In the genomic region with DNA sequence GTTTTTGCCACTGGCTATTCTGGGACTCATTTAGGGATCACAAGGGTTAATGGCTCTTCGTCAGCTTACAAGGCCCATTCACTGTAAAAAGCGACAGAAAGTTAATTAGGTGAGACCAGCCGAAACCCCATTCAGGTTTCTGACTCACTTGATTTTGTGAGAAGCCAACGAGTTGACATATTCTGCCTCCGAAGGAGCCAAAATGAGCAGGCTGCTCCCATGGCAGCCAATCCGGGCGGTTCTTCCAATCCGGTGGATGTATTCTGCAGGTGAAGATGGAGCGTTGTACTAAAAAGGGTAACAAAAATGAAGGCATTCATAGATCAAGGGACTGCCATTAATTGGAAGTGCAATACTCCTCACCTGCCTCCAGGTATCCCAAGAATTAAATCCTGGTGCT, we compare ENCODE assay signal across 18 cellular contexts. TPM values are rescaled to one million over a fixed set of nuclear protein-coding genes. Genes with fewer than 3 reads are reported as not detected.
DNase-seq lines count a peak whose midpoint lies in the region; ATAC-seq and TF ChIP-seq lines count a peak whose summit lies in the region.
"Had no signal": no experiment of that assay in that cellular context is flagged by ENCODE, and none has a peak within 500 bp of the region (broad histone marks: within the 10 kb centered on the region; RNA-seq: fewer than 3 reads in every experiment).

No MANE protein-coding gene starts in this region.

- H2BK120ac ChIP-seq in H9 (ENCODE audit: low read depth, low read length, poor library complexity, severe bottlenecking) = no peak overlapping the region

- H3K23ac ChIP-seq in H9 (ENCODE audit: insufficient read length, low read depth, low read length) = no peak overlapping the region

- H2AFZ ChIP-seq in H9 (ENCODE audit: low read length) = no peak overlapping the region
- H2AFZ ChIP-seq: GM23248 had no signal

- no peak overlapping the region for H4K91ac ChIP-seq in H9 (ENCODE audit: insufficient read length, low read depth, low read length)

- no peak overlapping the region for H3K4me3 Mint-ChIP-seq in H9
- H3K4me3 Mint-ChIP-seq: CD4-positive, CD25-positive, alpha-beta regulatory T cell; CD8-positive, alpha-beta memory T cell; HFFc6 had no signal

- no peak for TF ChIP-seq CTCF in H9 (conservative IDR thresholded peaks at IDR 0.05)

- no peak overlapping the region for H2BK5ac ChIP-seq in H9 (ENCODE audit: insufficient read length, low read length)

- no peaks in the 10 kb centered on the region for H3K79me2 ChIP-seq in H9 (ENCODE audit: insufficient read depth, low read length)

- no peak overlapping the region for H3T11ph ChIP-seq in H9 (ENCODE audit: low read length)

- no peaks in the 10 kb centered on the region for H3K4me1 ChIP-seq in H9 (ENCODE audit: insufficient read depth, low read length)
- H3K4me1 ChIP-seq: BE2C, Caco-2 had no signal

- no peak overlapping the region for H3K4me2 ChIP-seq in H9 (ENCODE audit: insufficient read depth, insufficient read length, low read length)

- no peaks in the 10 kb centered on the region for H4K20me1 ChIP-seq in H9 (ENCODE audit: control insufficient read depth, insufficient read depth, insufficient read length)

- H3K4me1 Mint-ChIP-seq in H9 = peaks cover 6 to 22% of the 10 kb centered on the region in 2 experiments
- H3K4me1 Mint-ChIP-seq: CD8-positive, alpha-beta memory T cell had no signal

- no peaks in the 10 kb centered on the region for H3K79me1 ChIP-seq in H9 (ENCODE audit: insufficient read depth, low read depth, low read length, poor library complexity, severe bottlenecking)

- no peaks in the 10 kb centered on the region for H3K23me2 ChIP-seq in H9 (ENCODE audit: insufficient read length, low read depth, low read length, poor library complexity, severe bottlenecking)

- H3K36me3 Mint-ChIP-seq in H9 (ENCODE audit: insufficient read depth in 1 of 3, low read depth in 3 of 3) = peaks cover 18 to 58% (median 33%) of the 10 kb centered on the region in 3 experiments; a peak in 6 of 7 replicates

- no peak overlapping the region for H2AK5ac ChIP-seq in H9 (ENCODE audit: insufficient read length, low read length)

- H3K9me3 Mint-ChIP-seq in H9 = no peaks in the 10 kb centered on the region
- H3K9me3 Mint-ChIP-seq: CD4-positive, CD25-positive, alpha-beta regulatory T cell; CD8-positive, alpha-beta memory T cell; HFFc6 had no signal

- H3K27ac Mint-ChIP-seq in H9 = peak overlapping the region in 2 of 3 experiments; percentile 17 to 27; a peak in 1 of 7 replicates
- H3K27ac Mint-ChIP-seq: CD4-positive, CD25-positive, alpha-beta regulatory T cell; CD8-positive, alpha-beta memory T cell; HFFc6 had no signal

- H2BK20ac ChIP-seq in H9 (ENCODE audit: low read depth, low read length, poor library complexity, severe bottlenecking) = no peak overlapping the region

- no peak overlapping the region for H3K14ac ChIP-seq in H9 (ENCODE audit: insufficient read depth, low read length)

- H3K56ac ChIP-seq in H9 (ENCODE audit: insufficient read length, low read depth, low read length) = no peak overlapping the region

- no peaks in the 10 kb centered on the region for H3K27me3 ChIP-seq in H9 (ENCODE audit: insufficient read depth, low read length)
- H3K27me3 ChIP-seq: BE2C had no signal

- no peak overlapping the region for H4K5ac ChIP-seq in H9 (ENCODE audit: insufficient read length, low read depth, low read length)

- H3K9ac ChIP-seq in H9 (ENCODE audit: extremely low read depth, insufficient read length, low read length) = no peak overlapping the region
- H3K9ac ChIP-seq: GM23248 had no signal

- no peak overlapping the region for H2BK15ac ChIP-seq in H9 (ENCODE audit: low read depth, low read length)

- WGBS in H9 (ENCODE audit: extremely low coverage, insufficient read length, low lambda C conversion rate) = no CpG with 5 or more reads among the region's 9 CpGs

- no peak overlapping the region for H4K8ac ChIP-seq in H9 (replicated peaks; ENCODE audit: insufficient read length, low read depth, low read length)

- H3K27ac ChIP-seq in H9 (ENCODE audit: insufficient read length, low read depth, low read length) = no peak overlapping the region
- H3K27ac ChIP-seq: GM23248 had no signal

- no peaks in the 10 kb centered on the region for H3K27me3 Mint-ChIP-seq in H9 (ENCODE audit: low read depth)
- H3K27me3 Mint-ChIP-seq: CD4-positive, CD25-positive, alpha-beta regulatory T cell; CD8-positive, alpha-beta memory T cell had no signal

- no peak for ATAC-seq in HG03135 (IDR thresholded peaks at IDR 0.05; ENCODE audit: unreplicated experiment)
- ATAC-seq: HCT116, K562 had no signal

- DNase-seq in H9 = no peak
- peak; percentile 54 for DNase-seq in NCI-H345 treated with DMSO at 0.1 percent for 48 hours (lab: John Stamatoyannopoulos, UW; ENCODE audit: unreplicated experiment)
- peak; percentile 54 for DNase-seq in cerebellum (ENCODE audit: low spot score)
- peak; percentile 53 for DNase-seq in left kidney (ENCODE audit: low read depth, low spot score)
- DNase-seq in NCI-H1105 (lab: John Stamatoyannopoulos, UW) = no peak
- DNase-seq in COLO668 (lab: John Stamatoyannopoulos, UW; ENCODE audit: unreplicated experiment) = no peak
- no peak for DNase-seq in NCI-H446 treated with DMSO at 0.1 percent for 48 hours (lab: John Stamatoyannopoulos, UW)
- DNase-seq: ACHN; BE2C; Caco-2; CD4-positive, CD25-positive, alpha-beta regulatory T cell; CD8-positive, alpha-beta memory T cell; GM23248; HFFc6; IMR-90 had no signal

- no peak overlapping the region for H2BK12ac ChIP-seq in H9 (ENCODE audit: insufficient read length, low read depth, low read length)

- no peak overlapping the region for H3K4ac ChIP-seq in H9 (ENCODE audit: low read depth, low read length)

- no peak overlapping the region for H3K18ac ChIP-seq in H9 (ENCODE audit: insufficient read length, low read depth, low read length)

- H3K9me3 ChIP-seq in H9 (ENCODE audit: control insufficient read depth, low read depth, low read length) = no peaks in the 10 kb centered on the region
- H3K9me3 ChIP-seq: BE2C, Caco-2 had no signal

RNA-seq across cellular contexts. Expression of a gene that starts 39.7 kb away (rescaled TPM):
- total RNA-seq in H9 (2021) = 27.6 and 28.4 TPM in 2 replicates
- 21.4 TPM for total RNA-seq in cerebellum

RNA-seq across cellular contexts. Expression of a gene that starts 40.1 kb away (rescaled TPM):
- total RNA-seq in H9 (2021) = 42.5 and 43.6 TPM in 2 replicates
- 25.4 TPM for total RNA-seq in cerebellum

RNA-seq across cellular contexts. Expression of a gene that starts 47.7 kb away (rescaled TPM):
- total RNA-seq in H9 (2021) = not detected in 2 replicates
- 19.3 TPM for total RNA-seq in cerebellum
- total RNA-seq: Caco-2; CD4-positive, CD25-positive, alpha-beta regulatory T cell; CD8-positive, alpha-beta memory T cell; GM23248; HFFc6; IMR-90; K562 had no signal

Comparison
In these comparisons a context has a peak if more than half of its experiments do, and no peak if none do; other contexts are left out.
1. DNase-seq: peak in NCI-H345 treated with DMSO at 0.1 percent for 48 hours (single experiment), cerebellum (single experiment) and left kidney (single experiment); none in H9 (single experiment), NCI-H1105 (single experiment), COLO668 (single experiment) and NCI-H446 treated with DMSO at 0.1 percent for 48 hours (single experiment).
2. RNA of a gene that starts 47.7 kb away (total RNA-seq): 19.3 TPM in cerebellum (single experiment); not detected in H9; every median in the first group is over 10 times any median in the second.